ENCODE assay signal across 25 cellular contexts in genomic region chr6:151634336-151634720, GRCh38.
DNase-seq lines count a peak whose midpoint lies in the region; ATAC-seq and TF ChIP-seq lines count a peak whose summit lies in the region.
"Had no signal": no experiment of that assay in that cellular context is flagged by ENCODE, and none has a peak within 500 bp of the region (broad histone marks: within the 10 kb centered on the region; RNA-seq: fewer than 3 reads in every experiment).

No MANE protein-coding gene starts in this region.

- H3K4me3 ChIP-seq in Karpas-422 (ENCODE audit: low read length): no peak overlapping the region
- H3K4me3 ChIP-seq: A549; BLaER1 treated with 17β-estradiol and CSF1 and Interleukin-3, amounts not matched to agents 10 nM and 100 nM; GM12878; GM23338 had no signal

- no peak overlapping the region for H3K27ac Mint-ChIP-seq in activated CD8-positive, alpha-beta T cell treated with anti-CD3 and anti-CD28 coated beads for 36 hours
- no peak overlapping the region for H3K27ac Mint-ChIP-seq in activated CD8-positive, alpha-beta T cell treated with anti-CD3 and anti-CD28 coated beads, Interleukin-2, amount 10 ng/mL, durations not matched to agents 7 days and 5 days
- H3K27ac Mint-ChIP-seq in activated naive CD4-positive, alpha-beta T cell treated with anti-CD3 and anti-CD28 coated beads for 36 hours: no peak overlapping the region
- H3K27ac Mint-ChIP-seq in activated naive CD4-positive, alpha-beta T cell treated with anti-CD3 and anti-CD28 coated beads, Interleukin-2, amount 10 ng/mL, durations not matched to agents 7 days and 5 days: no peak overlapping the region
- H3K27ac Mint-ChIP-seq in activated T-helper 17 cell treated with anti-CD3 and anti-CD28 coated beads, Interleukin-2, amount 50 U/mL, for 72 hours: no peak overlapping the region
- no peak overlapping the region for H3K27ac Mint-ChIP-seq in stimulated activated naive CD8-positive, alpha-beta T cell treated with anti-CD3 and anti-CD28 coated beads, Interleukin-15, amount 100 ng/mL, for 72 hours
- H3K27ac Mint-ChIP-seq: CD14-positive monocyte; CD4-positive, alpha-beta T cell; CD8-positive, alpha-beta memory T cell; GM23338; H9 had no signal

- peaks cover 10% of the 10 kb centered on the region for H3K27me3 Mint-ChIP-seq in activated CD8-positive, alpha-beta T cell treated with anti-CD3 and anti-CD28 coated beads for 36 hours
- H3K27me3 Mint-ChIP-seq in activated CD8-positive, alpha-beta T cell treated with anti-CD3 and anti-CD28 coated beads, Interleukin-2, amount 10 ng/mL, durations not matched to agents 7 days and 5 days (ENCODE audit: low read depth): no peaks in the 10 kb centered on the region
- H3K27me3 Mint-ChIP-seq in activated naive CD4-positive, alpha-beta T cell treated with anti-CD3 and anti-CD28 coated beads for 36 hours (ENCODE audit: low read depth): peaks cover 22% of the 10 kb centered on the region
- H3K27me3 Mint-ChIP-seq in activated naive CD4-positive, alpha-beta T cell treated with anti-CD3 and anti-CD28 coated beads, Interleukin-2, amount 10 ng/mL, durations not matched to agents 7 days and 5 days: peaks cover 3% of the 10 kb centered on the region
- peaks cover 12% of the 10 kb centered on the region for H3K27me3 Mint-ChIP-seq in activated T-helper 17 cell treated with anti-CD3 and anti-CD28 coated beads, Interleukin-2, amount 50 U/mL, for 72 hours
- peaks cover 45% of the 10 kb centered on the region for H3K27me3 Mint-ChIP-seq in stimulated activated naive CD8-positive, alpha-beta T cell treated with anti-CD3 and anti-CD28 coated beads, Interleukin-15, amount 100 ng/mL, for 72 hours

- no peaks in the 10 kb centered on the region for H3K9me3 ChIP-seq in Karpas-422 (ENCODE audit: low read length)
- H3K9me3 ChIP-seq: A549, BE2C had no signal

- H2AFZ ChIP-seq in Karpas-422 (ENCODE audit: low read length): no peak overlapping the region
- H2AFZ ChIP-seq: GM23338 had no signal

- CTCF ChIA-PET in activated CD8-positive, alpha-beta T cell treated with anti-CD3 and anti-CD28 coated beads for 36 hours (lab: Charles Lee): no interaction called here
- CTCF ChIA-PET in activated CD8-positive, alpha-beta T cell treated with anti-CD3 and anti-CD28 coated beads, Interleukin-2, amount 10 ng/mL, durations not matched to agents 7 days and 5 days (lab: Charles Lee): no interaction called here
- CTCF ChIA-PET in activated naive CD4-positive, alpha-beta T cell treated with anti-CD3 and anti-CD28 coated beads for 36 hours (lab: Charles Lee): no interaction called here
- CTCF ChIA-PET in activated naive CD4-positive, alpha-beta T cell treated with anti-CD3 and anti-CD28 coated beads, Interleukin-2, amount 10 ng/mL, durations not matched to agents 7 days and 5 days (lab: Charles Lee): no interaction called here

- TF ChIP-seq CTCF in activated CD8-positive, alpha-beta T cell treated with anti-CD3 and anti-CD28 coated beads for 36 hours (IDR thresholded peaks at IDR 0.05): no peak

- no peak overlapping the region for H3K4me2 ChIP-seq in Karpas-422 (ENCODE audit: low read depth, low read length, poor library complexity, severe bottlenecking)
- H3K4me2 ChIP-seq: A549; BLaER1 treated with 17β-estradiol and CSF1 and Interleukin-3, amounts not matched to agents 10 nM and 100 nM; GM23338 had no signal

- H3K36me3 Mint-ChIP-seq in activated CD8-positive, alpha-beta T cell treated with anti-CD3 and anti-CD28 coated beads for 36 hours (ENCODE audit: low read depth): no peaks in the 10 kb centered on the region
- H3K36me3 Mint-ChIP-seq in activated CD8-positive, alpha-beta T cell treated with anti-CD3 and anti-CD28 coated beads, Interleukin-2, amount 10 ng/mL, durations not matched to agents 7 days and 5 days (ENCODE audit: low read depth): no peaks in the 10 kb centered on the region
- H3K36me3 Mint-ChIP-seq in activated naive CD4-positive, alpha-beta T cell treated with anti-CD3 and anti-CD28 coated beads for 36 hours (ENCODE audit: low read depth): no peaks in the 10 kb centered on the region
- no peaks in the 10 kb centered on the region for H3K36me3 Mint-ChIP-seq in activated naive CD4-positive, alpha-beta T cell treated with anti-CD3 and anti-CD28 coated beads, Interleukin-2, amount 10 ng/mL, durations not matched to agents 7 days and 5 days
- no peaks in the 10 kb centered on the region for H3K36me3 Mint-ChIP-seq in activated T-helper 17 cell treated with anti-CD3 and anti-CD28 coated beads, Interleukin-2, amount 50 U/mL, for 72 hours (ENCODE audit: low read depth)
- H3K36me3 Mint-ChIP-seq: CD14-positive monocyte; CD8-positive, alpha-beta memory T cell had no signal

- no peaks in the 10 kb centered on the region for H4K20me1 ChIP-seq in Karpas-422 (ENCODE audit: insufficient read depth, low read depth, low read length)
- H4K20me1 ChIP-seq: BLaER1 treated with 17β-estradiol and CSF1 and Interleukin-3, amounts not matched to agents 10 nM and 100 nM had no signal

- H3K27ac ChIP-seq in Karpas-422 (ENCODE audit: low read length): no peak overlapping the region
- H3K27ac ChIP-seq: A549; BLaER1 treated with 17β-estradiol and CSF1 and Interleukin-3, amounts not matched to agents 10 nM and 100 nM had no signal

- H3K79me2 ChIP-seq in Karpas-422 (ENCODE audit: low read length): no peaks in the 10 kb centered on the region

- no peak for DNase-seq in activated CD8-positive, alpha-beta T cell treated with anti-CD3 and anti-CD28 coated beads for 36 hours
- no peak for DNase-seq in activated CD8-positive, alpha-beta T cell treated with anti-CD3 and anti-CD28 coated beads, Interleukin-2, amount 10 ng/mL, durations not matched to agents 7 days and 5 days
- peak; percentile 13 for DNase-seq in activated naive CD4-positive, alpha-beta T cell treated with anti-CD3 and anti-CD28 coated beads for 36 hours
- DNase-seq in activated naive CD4-positive, alpha-beta T cell treated with anti-CD3 and anti-CD28 coated beads, Interleukin-2, amount 10 ng/mL, durations not matched to agents 7 days and 5 days: no peak
- peak in 1 of 2 donors; percentile 12 for DNase-seq in stimulated activated naive CD8-positive, alpha-beta T cell treated with anti-CD3 and anti-CD28 coated beads, Interleukin-15, amount 100 ng/mL, for 72 hours
- DNase-seq in Karpas-422 (no peak), iPS-NIHi11 (ENCODE audit: low spot score) (no peak)
- DNase-seq: 8988T; ACHN; AML-193; BE2C; CD4-positive, alpha-beta T cell; CD8-positive, alpha-beta memory T cell; DMS 273 treated with DMSO at 0.1 percent for 48 hours; DMS79; EL; GDM1; H9 had no signal

- ATAC-seq in activated CD8-positive, alpha-beta T cell treated with anti-CD3 and anti-CD28 coated beads for 36 hours: peak; percentile 72
- no peak for ATAC-seq in activated CD8-positive, alpha-beta T cell treated with anti-CD3 and anti-CD28 coated beads, Interleukin-2, amount 10 ng/mL, durations not matched to agents 7 days and 5 days
- peak; percentile 82 for ATAC-seq in activated T-helper 17 cell treated with anti-CD3 and anti-CD28 coated beads, Interleukin-2, amount 50 U/mL, for 72 hours (replicated peaks)
- peak; percentile 90 for ATAC-seq in stimulated activated naive CD8-positive, alpha-beta T cell treated with anti-CD3 and anti-CD28 coated beads, Interleukin-15, amount 100 ng/mL, for 72 hours
- ATAC-seq: A549, GM12878, GM23338, HCT116 had no signal

- H3K9me2 ChIP-seq in Karpas-422 (replicated peaks; ENCODE audit: insufficient read depth, low read length): no peaks in the 10 kb centered on the region

- H3K4me1 ChIP-seq in Karpas-422 (ENCODE audit: low read length): no peaks in the 10 kb centered on the region
- H3K4me1 ChIP-seq: A549; BE2C; BLaER1 treated with 17β-estradiol and CSF1 and Interleukin-3, amounts not matched to agents 10 nM and 100 nM had no signal

- peaks cover 2% of the 10 kb centered on the region for H3K9me3 Mint-ChIP-seq in activated CD8-positive, alpha-beta T cell treated with anti-CD3 and anti-CD28 coated beads for 36 hours
- no peaks in the 10 kb centered on the region for H3K9me3 Mint-ChIP-seq in activated CD8-positive, alpha-beta T cell treated with anti-CD3 and anti-CD28 coated beads, Interleukin-2, amount 10 ng/mL, durations not matched to agents 7 days and 5 days (ENCODE audit: insufficient read depth)
- H3K9me3 Mint-ChIP-seq in activated naive CD4-positive, alpha-beta T cell treated with anti-CD3 and anti-CD28 coated beads for 36 hours: no peaks in the 10 kb centered on the region
- H3K9me3 Mint-ChIP-seq in activated naive CD4-positive, alpha-beta T cell treated with anti-CD3 and anti-CD28 coated beads, Interleukin-2, amount 10 ng/mL, durations not matched to agents 7 days and 5 days: no peaks in the 10 kb centered on the region
- peaks cover 5% of the 10 kb centered on the region for H3K9me3 Mint-ChIP-seq in activated T-helper 17 cell treated with anti-CD3 and anti-CD28 coated beads, Interleukin-2, amount 50 U/mL, for 72 hours
- H3K9me3 Mint-ChIP-seq in stimulated activated naive CD8-positive, alpha-beta T cell treated with anti-CD3 and anti-CD28 coated beads, Interleukin-15, amount 100 ng/mL, for 72 hours: peaks cover 7 to 8% of the 10 kb centered on the region in 2 donors
- H3K9me3 Mint-ChIP-seq: GM23338, H9 had no signal

- intact Hi-C loops in activated CD8-positive, alpha-beta T cell treated with anti-CD3 and anti-CD28 coated beads for 36 hours (cut with micrococcal nuclease): no loop called here
- intact Hi-C loops in activated naive CD4-positive, alpha-beta T cell treated with anti-CD3 and anti-CD28 coated beads for 36 hours (cut with micrococcal nuclease): no loop called here

- no peak overlapping the region for H3K4me3 Mint-ChIP-seq in activated CD8-positive, alpha-beta T cell treated with anti-CD3 and anti-CD28 coated beads for 36 hours
- no peak overlapping the region for H3K4me3 Mint-ChIP-seq in activated CD8-positive, alpha-beta T cell treated with anti-CD3 and anti-CD28 coated beads, Interleukin-2, amount 10 ng/mL, durations not matched to agents 7 days and 5 days
- H3K4me3 Mint-ChIP-seq in activated naive CD4-positive, alpha-beta T cell treated with anti-CD3 and anti-CD28 coated beads for 36 hours: no peak overlapping the region
- no peak overlapping the region for H3K4me3 Mint-ChIP-seq in activated naive CD4-positive, alpha-beta T cell treated with anti-CD3 and anti-CD28 coated beads, Interleukin-2, amount 10 ng/mL, durations not matched to agents 7 days and 5 days
- no peak overlapping the region for H3K4me3 Mint-ChIP-seq in activated T-helper 17 cell treated with anti-CD3 and anti-CD28 coated beads, Interleukin-2, amount 50 U/mL, for 72 hours
- no peak overlapping the region for H3K4me3 Mint-ChIP-seq in stimulated activated naive CD8-positive, alpha-beta T cell treated with anti-CD3 and anti-CD28 coated beads, Interleukin-15, amount 100 ng/mL, for 72 hours
- H3K4me3 Mint-ChIP-seq: CD14-positive monocyte; CD4-positive, alpha-beta T cell; GM23338; H9 had no signal

- no peaks in the 10 kb centered on the region for H3K27me3 ChIP-seq in Karpas-422 (ENCODE audit: low read length)
- H3K27me3 ChIP-seq: BE2C; BLaER1 treated with 17β-estradiol and CSF1 and Interleukin-3, amounts not matched to agents 10 nM and 100 nM had no signal

- no peak overlapping the region for H3K9ac ChIP-seq in Karpas-422 (ENCODE audit: low read length)
- H3K9ac ChIP-seq: BLaER1 treated with 17β-estradiol and CSF1 and Interleukin-3, amounts not matched to agents 10 nM and 100 nM had no signal

- no peaks in the 10 kb centered on the region for H3K36me3 ChIP-seq in Karpas-422 (ENCODE audit: insufficient read depth, low read length)
- H3K36me3 ChIP-seq: BE2C; BLaER1 treated with 17β-estradiol and CSF1 and Interleukin-3, amounts not matched to agents 10 nM and 100 nM had no signal

- POLR2A ChIA-PET in activated CD8-positive, alpha-beta T cell treated with anti-CD3 and anti-CD28 coated beads for 36 hours (lab: Charles Lee): no interaction called here
- POLR2A ChIA-PET in activated CD8-positive, alpha-beta T cell treated with anti-CD3 and anti-CD28 coated beads, Interleukin-2, amount 10 ng/mL, durations not matched to agents 7 days and 5 days (lab: Charles Lee): no interaction called here

- no peaks in the 10 kb centered on the region for H3K4me1 Mint-ChIP-seq in activated CD8-positive, alpha-beta T cell treated with anti-CD3 and anti-CD28 coated beads for 36 hours (ENCODE audit: low read depth)
- no peaks in the 10 kb centered on the region for H3K4me1 Mint-ChIP-seq in activated CD8-positive, alpha-beta T cell treated with anti-CD3 and anti-CD28 coated beads, Interleukin-2, amount 10 ng/mL, durations not matched to agents 7 days and 5 days (ENCODE audit: low read depth)
- peaks cover 2% of the 10 kb centered on the region for H3K4me1 Mint-ChIP-seq in activated naive CD4-positive, alpha-beta T cell treated with anti-CD3 and anti-CD28 coated beads for 36 hours (ENCODE audit: low read depth)
- no peaks in the 10 kb centered on the region for H3K4me1 Mint-ChIP-seq in activated naive CD4-positive, alpha-beta T cell treated with anti-CD3 and anti-CD28 coated beads, Interleukin-2, amount 10 ng/mL, durations not matched to agents 7 days and 5 days
- H3K4me1 Mint-ChIP-seq in activated T-helper 17 cell treated with anti-CD3 and anti-CD28 coated beads, Interleukin-2, amount 50 U/mL, for 72 hours: no peaks in the 10 kb centered on the region
- H3K4me1 Mint-ChIP-seq in stimulated activated naive CD8-positive, alpha-beta T cell treated with anti-CD3 and anti-CD28 coated beads, Interleukin-15, amount 100 ng/mL, for 72 hours: no peaks in the 10 kb centered on the region
- H3K4me1 Mint-ChIP-seq: CD14-positive monocyte; CD8-positive, alpha-beta memory T cell had no signal
